Comparison of ENCODE assay signal across 25 cellular contexts in the genomic region with DNA sequence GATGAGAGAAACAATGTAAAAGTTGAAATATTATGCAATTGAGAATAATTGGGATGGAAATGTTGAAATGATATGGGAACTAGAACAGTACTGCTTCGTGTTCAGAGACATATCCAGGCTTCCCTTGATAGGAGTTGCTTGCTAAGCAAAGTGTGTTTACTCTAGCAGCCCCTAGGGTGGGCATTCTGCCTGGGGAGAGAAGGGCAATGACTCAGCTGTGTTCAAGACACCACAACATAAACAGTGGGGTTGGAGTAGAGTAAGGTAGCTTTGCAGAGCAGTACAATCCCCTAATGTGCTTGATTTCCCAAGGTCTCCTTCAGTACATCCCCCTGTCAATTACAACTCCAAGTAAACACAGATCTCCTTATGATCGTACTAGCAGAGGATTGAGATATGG. TPM values are rescaled to one million over a fixed set of nuclear protein-coding genes. Genes with fewer than 3 reads are reported as not detected.
DNase-seq lines count a peak whose midpoint lies in the region; ATAC-seq and TF ChIP-seq lines count a peak whose summit lies in the region.
"Had no signal": no experiment of that assay in that cellular context is flagged by ENCODE, and none has a peak within 500 bp of the region (broad histone marks: within the 10 kb centered on the region; RNA-seq: fewer than 3 reads in every experiment).

No MANE protein-coding gene starts in this region.

- no peak overlapping the region for H3K9ac ChIP-seq in IMR-90 (ENCODE audit: low read depth, low read length)

- H2BK15ac ChIP-seq in IMR-90 (ENCODE audit: low read depth, low read length) = no peak overlapping the region

- no peaks in the 10 kb centered on the region for H3K27me3 ChIP-seq in AG04450 (ENCODE audit: control insufficient read depth, insufficient read depth, low read length)
- H3K27me3 ChIP-seq in IMR-90 (ENCODE audit: control insufficient read depth, insufficient read depth, low read length) = no peaks in the 10 kb centered on the region
- H3K27me3 ChIP-seq: SJCRH30 had no signal

- H4K8ac ChIP-seq in IMR-90 (ENCODE audit: low read depth in 2 of 2, low read length in 2 of 2) = no peak overlapping the region

- no peak overlapping the region for H3K18ac ChIP-seq in IMR-90 (ENCODE audit: low read depth, low read length)

- H3K4me3 ChIP-seq in AG04450 (ENCODE audit: low read depth, low read length) (no peak overlapping the region), IMR-90 (ENCODE audit: insufficient read depth, low read depth, low read length) (no peak overlapping the region), astrocyte of the cerebellum (ENCODE audit: low read depth, low read length) (no peak overlapping the region), fibroblast of villous mesenchyme (ENCODE audit: low read depth, low read length) (no peak overlapping the region)
- H3K4me3 ChIP-seq: SJCRH30 had no signal

- TF ChIP-seq CTCF in AG04450 (IDR thresholded peaks at IDR 0.05; ENCODE audit: low read depth, low read length) = 0 out of 2 replicates have a peak, but pooled peaks have one; percentile 10
- no peak for TF ChIP-seq CTCF in IMR-90 (conservative IDR thresholded peaks at IDR 0.05; ENCODE audit: low read depth, low read length)
- no peak for TF ChIP-seq CTCF in astrocyte of the cerebellum (IDR thresholded peaks at IDR 0.05; ENCODE audit: low read depth, low read length, missing control alignments)
- TF ChIP-seq CTCF in fibroblast of villous mesenchyme (IDR thresholded peaks at IDR 0.05; ENCODE audit: insufficient read depth, low read depth, low read length) = no peak
- TF ChIP-seq CTCF in WTC11 (IDR thresholded peaks at IDR 0.05) = no peak

- H3K4me1 Mint-ChIP-seq in WTC11 = peaks cover 13% of the 10 kb centered on the region

- no peak overlapping the region for H3K27ac Mint-ChIP-seq in WTC11

- no peak overlapping the region for H3K56ac ChIP-seq in IMR-90 (ENCODE audit: extremely low read depth, insufficient read depth, low read length)

- POLR2A ChIA-PET in AG04450 (lab: Yijun Ruan, JAX) (no interaction called here), IMR-90 (lab: Charles Lee; ENCODE audit: unreplicated experiment) (no interaction called here), WTC11 (lab: Charles Lee) (no interaction called here)

- H4K91ac ChIP-seq in IMR-90 (ENCODE audit: insufficient read depth, low read depth, low read length) = no peak overlapping the region

- ATAC-seq in IMR-90 (ENCODE audit: low read depth) = peak; percentile 21; the same call in 1 of the 2 replicates
- no peak for ATAC-seq in WTC11
- ATAC-seq: PC-3, Right ventricle myocardium inferior, SK-N-SH treated with all-trans-retinoic acid at 6 μM for 48 hours had no signal

- BruUV-seq in IMR-90 (replicated peaks; lab: Mats Ljungman, UMichigan) = no TSS peak

- intact Hi-C loops in IMR-90 (cut with micrococcal nuclease) = no loop called here

- no peak overlapping the region for H3K4me2 ChIP-seq in IMR-90 (ENCODE audit: low read depth, low read length)

- peaks cover 6% of the 10 kb centered on the region for H3K4me1 ChIP-seq in IMR-90 (ENCODE audit: control insufficient read depth, insufficient read depth, low read length)
- H3K4me1 ChIP-seq: SJCRH30 had no signal

- H3K27ac ChIP-seq in AG04450 (ENCODE audit: low read depth, low read length) (no peak overlapping the region), IMR-90 (ENCODE audit: insufficient read depth, low read length) (no peak overlapping the region)
- H3K27ac ChIP-seq: SJCRH30 had no signal

- H2AFZ ChIP-seq in IMR-90 (replicated peaks; ENCODE audit: low read length, poor library complexity) = no peak overlapping the region

- peaks cover 0 to 8% of the 10 kb centered on the region in 2 experiments; a peak in 1 of 4 replicates for H3K79me1 ChIP-seq in IMR-90 (ENCODE audit: low read depth in 1 of 2, low read length in 2 of 2)

- peaks cover 7% of the 10 kb centered on the region for H3K36me3 Mint-ChIP-seq in WTC11

- TF ChIP-seq POLR2A in IMR-90 (IDR thresholded peaks at IDR 0.05; ENCODE audit: low read depth, low read length) = no peak

- no peak overlapping the region for H4K5ac ChIP-seq in IMR-90 (ENCODE audit: low read depth, low read length)

- H3K27me3 Mint-ChIP-seq in WTC11 (ENCODE audit: low read depth) = no peaks in the 10 kb centered on the region

- in situ Hi-C loops in IMR-90 (cut with MboI; ENCODE audit: low sequenced_read_pairs) (loop anchor here (10.0 kb wide), 1 partner anchor 764 kb away; no protein-coding TSS in a partner anchor), astrocyte of the cerebellum (cut with HindIII; ENCODE audit: low sequenced_read_pairs) (no loop called here)

- no peak overlapping the region for H2BK5ac ChIP-seq in IMR-90 (ENCODE audit: low read depth, low read length, poor library complexity, severe bottlenecking)

- WGBS in IMR-90 (ENCODE audit: extremely low coverage in 2 of 2, insufficient read length in 1 of 2), 2 experiments = no CpG with 5 or more reads among the region's 2 CpGs

- dilution Hi-C loops in IMR-90 (cut with HindIII; ENCODE audit: low sequenced_read_pairs, unreplicated experiment) = no loop called here

- H3K14ac ChIP-seq in IMR-90 (replicated peaks; ENCODE audit: low read depth, low read length) = no peak overlapping the region

- no peak overlapping the region for H2AK9ac ChIP-seq in IMR-90 (replicated peaks; ENCODE audit: low read depth, low read length, poor library complexity)

- peaks cover 3% of the 10 kb centered on the region; the same call in 1 of the 2 replicates for H3K9me1 ChIP-seq in IMR-90 (ENCODE audit: insufficient read depth, low read length)

- H3K4me3 Mint-ChIP-seq in WTC11 = no peak overlapping the region

- peaks cover 4% of the 10 kb centered on the region for H3K9me3 ChIP-seq in AG04450 (ENCODE audit: control insufficient read depth, insufficient read depth, low read length)
- no peaks in the 10 kb centered on the region for H3K9me3 ChIP-seq in IMR-90 (ENCODE audit: control insufficient read depth, insufficient read depth, low read length)
- H3K9me3 ChIP-seq: SJCRH30 had no signal

- H2AK5ac ChIP-seq in IMR-90 (ENCODE audit: low read depth, low read length) = no peak overlapping the region

- peaks cover 11% of the 10 kb centered on the region; the same call in 1 of the 2 replicates for H3K9me3 Mint-ChIP-seq in WTC11

- no peak overlapping the region for H2BK20ac ChIP-seq in IMR-90 (ENCODE audit: low read depth, low read length)

- H3K4ac ChIP-seq in IMR-90 (ENCODE audit: low read depth, low read length) = no peak overlapping the region

- no peak overlapping the region for H3K23ac ChIP-seq in IMR-90 (ENCODE audit: low read depth, low read length)

- no peaks in the 10 kb centered on the region for H3K36me3 ChIP-seq in IMR-90 (ENCODE audit: control insufficient read depth, insufficient read depth, low read length)
- H3K36me3 ChIP-seq: SJCRH30 had no signal

- CTCF ChIA-PET in AG04450 (lab: Charles Lee) = interaction anchor here (0.8 to 1.1 kb wide), 3 partner anchors 32 to 533 kb away, joined by 3 to 4 read pairs (median 3); no protein-coding TSS in a partner anchor
- CTCF ChIA-PET in IMR-90 (lab: Yijun Ruan, JAX) = no interaction called here
- CTCF ChIA-PET in WTC11 (lab: Charles Lee) = interaction anchor here (1.6 kb wide), 1 partner anchor 141 kb away, joined by 3 read pairs; no protein-coding TSS in a partner anchor

- no peak for TF ChIP-seq RAD21 in IMR-90 (IDR thresholded peaks at IDR 0.05; ENCODE audit: low read length)

- H4K20me1 ChIP-seq in IMR-90 (ENCODE audit: insufficient read depth, low read length) = no peaks in the 10 kb centered on the region

- DNase-seq in AG04450 (ENCODE audit: low read depth, low spot score) (peak; percentile 18), IMR-90 (peak; percentile 51), astrocyte of the cerebellum (ENCODE audit: low read depth) (peak; percentile 6), fibroblast of villous mesenchyme (ENCODE audit: low read depth) (peak; percentile 47), GM03348 (ENCODE audit: low spot score) (no peak), ureter (ENCODE audit: low spot score) (no peak), T-helper 1 cell (no peak), WTC11 (ENCODE audit: low spot score) (no peak)
- DNase-seq: 8988T; ACHN; Calu3; DMS79 treated with DMSO at 0.1 percent for 48 hours; GOT3; KBM-7; MM.1S; NCI-H2029 treated with DMSO at 0.1 percent for 48 hours; NCI-H446 treated with DMSO at 0.1 percent for 48 hours; NCI-H526; NCI-H82; NK-92 treated with Interleukin-12 subunit alpha and Interleukin-12 subunit beta, amount 100 ng/mL, for 24 hours; SJCRH30 had no signal

- no peak overlapping the region for H2BK120ac ChIP-seq in IMR-90 (ENCODE audit: low read depth, low read length)

TF ChIP-seq in IMR-90, 13 proteins besides CTCF, POLR2A, EP300 and RAD21 (continues in another document):
- no peak for TF ChIP-seq MAZ (IDR thresholded peaks at IDR 0.05; ENCODE audit: borderline replicate concordance, low read depth, low read length)

TF ChIP-seq in WTC11, 78 proteins besides CTCF, POLR2A, EP300 and RAD21 (continues in another document):
- TF ChIP-seq, protein P1, sequence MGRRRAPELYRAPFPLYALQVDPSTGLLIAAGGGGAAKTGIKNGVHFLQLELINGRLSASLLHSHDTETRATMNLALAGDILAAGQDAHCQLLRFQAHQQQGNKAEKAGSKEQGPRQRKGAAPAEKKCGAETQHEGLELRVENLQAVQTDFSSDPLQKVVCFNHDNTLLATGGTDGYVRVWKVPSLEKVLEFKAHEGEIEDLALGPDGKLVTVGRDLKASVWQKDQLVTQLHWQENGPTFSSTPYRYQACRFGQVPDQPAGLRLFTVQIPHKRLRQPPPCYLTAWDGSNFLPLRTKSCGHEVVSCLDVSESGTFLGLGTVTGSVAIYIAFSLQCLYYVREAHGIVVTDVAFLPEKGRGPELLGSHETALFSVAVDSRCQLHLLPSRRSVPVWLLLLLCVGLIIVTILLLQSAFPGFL (CRISPR knock-in tag; IDR thresholded peaks at IDR 0.05; ENCODE audit: borderline replicate concordance) = no peak

RNA-seq across cellular contexts. Expression of gene PCNX2, which starts 4.8 kb away (rescaled TPM):
- polyA plus RNA-seq in AG04450 (2011; rRNA removed) (29.8 and 32.3 TPM in 2 replicates), IMR-90 (2012; rRNA removed) (15.9 and 17.2 TPM in 2 replicates)
- 138 and 145 TPM in 2 replicates for polyA minus RNA-seq in AG04450 (2011; rRNA and poly(A)+ RNA removed)
- total RNA-seq in IMR-90 (2012; rRNA removed) (22.6 and 26.1 TPM in 2 replicates), fibroblast of villous mesenchyme (21.9 and 38.4 TPM in 2 replicates), ureter (49.8 TPM), WTC11 (2021) (50.8 to 59.4 TPM (median 57.0 TPM) in 3 replicates)
- 6.9 and 12.9 TPM in 2 replicates for polyA plus RNA-seq in IMR-90 (2012; cell fraction: cytosol; rRNA removed)
- polyA plus RNA-seq in IMR-90 (2012; cell fraction: nucleus; rRNA removed; ENCODE audit: low replicate concordance) = 53.8 and 63.1 TPM in 2 replicates

RNA-seq across cellular contexts. Expression of gene MAP3K21, which starts 27.2 kb away (rescaled TPM):
- 0.24 and 0.42 TPM in 2 replicates for polyA plus RNA-seq in AG04450 (2011; rRNA removed)
- 0.55 and 0.70 TPM in 2 replicates for polyA minus RNA-seq in AG04450 (2011; rRNA and poly(A)+ RNA removed)
- total RNA-seq in IMR-90 (2012; rRNA removed) = 0.18 and 0.28 TPM in 2 replicates
- 0.15 and 0.20 TPM in 2 replicates for polyA plus RNA-seq in IMR-90 (2012; rRNA removed)
- 0.05 and 0.10 TPM in 2 replicates for polyA plus RNA-seq in IMR-90 (2012; cell fraction: cytosol; rRNA removed)
- polyA plus RNA-seq in IMR-90 (2012; cell fraction: nucleus; rRNA removed; ENCODE audit: low replicate concordance) = 0.27 and 0.45 TPM in 2 replicates
- total RNA-seq in fibroblast of villous mesenchyme = 0.32 and 1.3 TPM in 2 replicates
- 4.7 TPM for total RNA-seq in ureter
- total RNA-seq in WTC11 (2021) = 21.1 to 24.0 TPM (median 23.0 TPM) in 3 replicates
- total RNA-seq: LHCN-M2, SJCRH30 had no signal

Comparison
In these comparisons a context has a peak if more than half of its experiments do, and no peak if none do; other contexts are left out.
1. DNase-seq: peak in AG04450 (single experiment), IMR-90 (single experiment), astrocyte of the cerebellum (single experiment) and fibroblast of villous mesenchyme (single experiment); none in GM03348 (single experiment), ureter (single experiment), T-helper 1 cell (0 of 5) and WTC11 (single experiment).